11 cellular contexts compared by ENCODE assay signal in the genomic region with DNA sequence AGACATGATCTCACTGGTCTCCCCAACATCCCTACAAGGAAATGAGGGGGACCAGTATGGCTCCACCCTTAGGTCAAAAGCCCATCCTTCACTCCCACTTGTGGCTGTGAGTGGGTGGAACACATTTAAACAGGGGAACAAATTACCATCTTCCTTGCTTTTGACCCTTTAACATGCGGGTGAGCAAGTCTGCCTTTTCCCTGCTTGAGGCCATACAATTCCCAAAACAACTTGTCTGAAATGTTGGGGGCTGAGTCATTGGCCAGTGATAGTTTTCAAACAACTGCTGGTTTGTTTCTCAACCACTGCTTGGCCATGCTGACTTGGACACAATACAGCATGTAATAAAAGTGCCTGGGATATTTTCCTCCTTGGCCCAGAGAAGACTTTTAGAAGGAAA. TPM values are rescaled to one million over a fixed set of nuclear protein-coding genes. Genes with fewer than 3 reads are reported as not detected.
DNase-seq lines count a peak whose midpoint lies in the region; ATAC-seq and TF ChIP-seq lines count a peak whose summit lies in the region.
"Had no signal": no experiment of that assay in that cellular context is flagged by ENCODE, and none has a peak within 500 bp of the region (broad histone marks: within the 10 kb centered on the region; RNA-seq: fewer than 3 reads in every experiment).

No MANE protein-coding gene starts in this region.

- no peak for TF ChIP-seq EP300 in suprapubic skin (IDR thresholded peaks at IDR 0.05)

- DNase-seq in HCEC 1CT (peak; percentile 89), dermis blood vessel endothelial cell (peak; percentile 48), kidney tubule cell (ENCODE audit: low spot score) (peak; percentile 34), suprapubic skin (ENCODE audit: low spot score in 2 of 2) (no peak), ACHN (no peak), middle frontal gyrus (ENCODE audit: extremely low spot score, low spot score) (no peak), hippocampal formation (lab: John Stamatoyannopoulos, UW) (no peak)
- DNase-seq: Calu3, NCI-H187 treated with DMSO at 0.1 percent for 48 hours had no signal

- TF ChIP-seq POLR2A in suprapubic skin (IDR thresholded peaks at IDR 0.05), result no peak

- H3K9me3 ChIP-seq in suprapubic skin, result no peaks in the 10 kb centered on the region

- peak overlapping the region; percentile 34 for H3K27ac ChIP-seq in suprapubic skin

- no peak overlapping the region for H3K4me3 ChIP-seq in suprapubic skin

- no peaks in the 10 kb centered on the region for H3K36me3 ChIP-seq in suprapubic skin

- no peaks in the 10 kb centered on the region for H3K4me1 ChIP-seq in suprapubic skin

- no peaks in the 10 kb centered on the region for H3K27me3 ChIP-seq in suprapubic skin

- TF ChIP-seq CTCF in suprapubic skin (IDR thresholded peaks at IDR 0.05), result no peak

- no peak for ATAC-seq in GM18867 (IDR thresholded peaks at IDR 0.05; ENCODE audit: unreplicated experiment)
- ATAC-seq: stimulated activated memory B cell treated with anti-CD40 and anti-IgM and Interleukin-4, amounts not matched to agents 10 μg/mL and 1 μg/mL and 100 μg/mL, for 72 hours had no signal

- in situ Hi-C loops in ACHN (cut with HindIII; ENCODE audit: low pct_ligation_motif_present, low pct_unique_long_range_greater_than_20kb, low sequenced_read_pairs), result no loop called here

- 56% methylated on average over 1 of the region's 1 CpG for WGBS in suprapubic skin

RNA-seq across cellular contexts. Expression of gene COL8A1, which starts 39.6 kb away (rescaled TPM):
- total RNA-seq in dermis blood vessel endothelial cell (263 and 653 TPM in 2 replicates), suprapubic skin (10 to 100 TPM in 1 of 4 donors, 1 to 10 TPM in 3; 3.2 to 14.9 (median 5.6) TPM)

Comparison
In these comparisons a context has a peak if more than half of its experiments do, and no peak if none do; other contexts are left out.
1. DNase-seq: peak in HCEC 1CT (single experiment), dermis blood vessel endothelial cell (single experiment) and kidney tubule cell (single experiment); none in suprapubic skin (0 of 2), ACHN (single experiment), middle frontal gyrus (single experiment) and hippocampal formation (0 of 2).
2. RNA of gene COL8A1, which starts 39.6 kb away (total RNA-seq): 263 to 653 TPM in dermis blood vessel endothelial cell; 3.2 to 14.9 TPM in suprapubic skin; every median in the first group is over 10 times any median in the second.